ENCODE assay signal across 8 cellular contexts in genomic region chr11:10366568-10367331, GRCh38.
DNase-seq lines count a peak whose midpoint lies in the region; ATAC-seq and TF ChIP-seq lines count a peak whose summit lies in the region.

No MANE protein-coding gene starts in this region.

- intact Hi-C loops in PC-3 (cut with micrococcal nuclease) = loop anchor here (2.0 to 5.0 kb wide), 2 partner anchors 44 to 59 kb away; partner anchors contain the start of gene ADM
- intact Hi-C loops in testis (cut with DNase I; ENCODE audit: low total_unique reads) = no loop called here

- H4K20me1 ChIP-seq in PC-3 (ENCODE audit: low read length) = no peaks in the 10 kb centered on the region

- H3K27ac Mint-ChIP-seq in CD8-positive, alpha-beta memory T cell = peak overlapping the region in 1 of 8 donors; percentile 32

- BruUV-seq in PC-3 (replicated peaks; lab: Mats Ljungman, UMichigan) = no TSS peak

- peak in 4 of 5 donors; percentile 9 to 24 (median 18) for DNase-seq in CD8-positive, alpha-beta memory T cell
- DNase-seq in PC-3 (peak; percentile 85), fibroblast of mammary gland (ENCODE audit: low read depth) (peak; percentile 97), testis (peak; percentile 88)
- DNase-seq in activated T-cell treated with anti-CD3 and anti-CD28 coated beads, Interleukin-2, amount 50 U/mL, for 1 hour = peak; percentile 44

- no peaks in the 10 kb centered on the region for H3K36me3 ChIP-seq in CD8-positive, alpha-beta memory T cell (ENCODE audit: insufficient read depth, low read length)
- H3K36me3 ChIP-seq in HUES64 (ENCODE audit: insufficient read depth, low read length) = no peaks in the 10 kb centered on the region
- no peaks in the 10 kb centered on the region for H3K36me3 ChIP-seq in PC-3 (ENCODE audit: low read depth, low read length)
- no peaks in the 10 kb centered on the region for H3K36me3 ChIP-seq in neutrophil
- no peaks in the 10 kb centered on the region for H3K36me3 ChIP-seq in testis (ENCODE audit: low read depth, missing control alignments)

- no peak overlapping the region for H3K4me3 ChIP-seq in CD8-positive, alpha-beta memory T cell (ENCODE audit: low read length)
- H3K4me3 ChIP-seq in HUES64 (ENCODE audit: low read length) (no peak overlapping the region), PC-3 (ENCODE audit: low read length) (no peak overlapping the region), fibroblast of mammary gland (ENCODE audit: control insufficient read depth, low read depth, low read length) (no peak overlapping the region), neutrophil (ENCODE audit: low read depth in 1 of 2, low read length in 1 of 2) (no peak overlapping the region), testis (no peak overlapping the region)

- peaks cover 5 to 6% (median 5%) of the 10 kb centered on the region in 3 donors for H3K4me1 Mint-ChIP-seq in CD8-positive, alpha-beta memory T cell

- CTCF ChIA-PET in CD8-positive, alpha-beta memory T cell (lab: Charles Lee) = interaction anchor here (0.7 to 1.8 kb wide), 4 partner anchors 9 to 59 kb away, joined by 4 to 7 read pairs (median 6); no protein-coding TSS in a partner anchor
- CTCF ChIA-PET in PC-3 (lab: Charles Lee) = interaction anchor here (0.6 to 1.7 kb wide), 7 partner anchors 8 to 62 kb away, joined by 3 to 5 read pairs (median 3); partner anchors contain the start of gene ADM

- H3K79me2 ChIP-seq in PC-3 (ENCODE audit: low read length) = no peaks in the 10 kb centered on the region

- no peaks in the 10 kb centered on the region for H3K9me3 ChIP-seq in CD8-positive, alpha-beta memory T cell (ENCODE audit: low read length)
- H3K9me3 ChIP-seq in HUES64 (ENCODE audit: insufficient read depth, low read depth, low read length) (peaks cover 4% of the 10 kb centered on the region), PC-3 (ENCODE audit: low read length) (no peaks in the 10 kb centered on the region), neutrophil (no peaks in the 10 kb centered on the region), testis (no peaks in the 10 kb centered on the region)

- no peaks in the 10 kb centered on the region for H3F3A ChIP-seq in PC-3 (ENCODE audit: low read length, unreplicated experiment)

- POLR2A ChIA-PET in CD8-positive, alpha-beta memory T cell (lab: Charles Lee) = no interaction called here
- POLR2A ChIA-PET in PC-3 (lab: Charles Lee; ENCODE audit: unreplicated experiment) = no interaction called here

- peaks cover 0 to 6% (median 0%) of the 10 kb centered on the region in 3 donors for H3K36me3 Mint-ChIP-seq in CD8-positive, alpha-beta memory T cell

- WGBS in HUES64 = 52% methylated on average over 8 of the region's 8 CpGs
- 35 to 60% methylated on average over 7 to 8 of the region's 8 CpGs for WGBS in testis, 2 donors

- H3K4me3 Mint-ChIP-seq in CD8-positive, alpha-beta memory T cell = peak overlapping the region in 1 of 7 donors; percentile 67

- H3K27ac ChIP-seq in CD8-positive, alpha-beta memory T cell (ENCODE audit: low read depth, low read length) = no peak overlapping the region
- peak overlapping the region; percentile 67; the same call in 1 of the 2 replicates for H3K27ac ChIP-seq in HUES64 (ENCODE audit: low read depth, low read length)
- H3K27ac ChIP-seq in PC-3 (ENCODE audit: low read length) = no peak overlapping the region
- no peak overlapping the region for H3K27ac ChIP-seq in neutrophil
- H3K27ac ChIP-seq in testis = no peak overlapping the region

- TF ChIP-seq POLR2A in testis (IDR thresholded peaks at IDR 0.05) = no peak

- ATAC-seq in GM21360 (IDR thresholded peaks at IDR 0.05; ENCODE audit: unreplicated experiment) (peak; percentile 81), PC-3 (peak; percentile 87)

- H3K9me2 ChIP-seq in PC-3 (replicated peaks; ENCODE audit: low read length) = no peaks in the 10 kb centered on the region

- H2AFZ ChIP-seq in PC-3 (ENCODE audit: low read length) = peak overlapping the region; percentile 29; the same call in 1 of the 2 replicates

- H3K9ac ChIP-seq in HUES64 (ENCODE audit: low read depth, low read length) (no peak overlapping the region), PC-3 (ENCODE audit: low read length) (no peak overlapping the region)

- peaks cover 5 to 22% of the 10 kb centered on the region in 2 donors for H3K27me3 Mint-ChIP-seq in CD8-positive, alpha-beta memory T cell

- no peaks in the 10 kb centered on the region for H3K27me3 ChIP-seq in CD8-positive, alpha-beta memory T cell (ENCODE audit: insufficient read depth, low read length, poor library complexity, severe bottlenecking)
- no peaks in the 10 kb centered on the region for H3K27me3 ChIP-seq in HUES64 (ENCODE audit: insufficient read depth, low read length)
- H3K27me3 ChIP-seq in PC-3 (ENCODE audit: low read length) = no peaks in the 10 kb centered on the region
- H3K27me3 ChIP-seq in neutrophil = peaks cover 6% of the 10 kb centered on the region
- no peaks in the 10 kb centered on the region for H3K27me3 ChIP-seq in testis

- H3K4me1 ChIP-seq in CD8-positive, alpha-beta memory T cell (ENCODE audit: insufficient read depth, low read length) = no peaks in the 10 kb centered on the region
- H3K4me1 ChIP-seq in HUES64 (ENCODE audit: insufficient read depth, low read length) = peaks cover 7% of the 10 kb centered on the region
- peaks cover 6% of the 10 kb centered on the region for H3K4me1 ChIP-seq in PC-3 (ENCODE audit: insufficient read depth, low read length)
- no peaks in the 10 kb centered on the region for H3K4me1 ChIP-seq in neutrophil (ENCODE audit: control insufficient read depth in 1 of 2, insufficient read depth in 1 of 2, low read depth in 1 of 2, low read length in 1 of 2)
- peaks cover 8% of the 10 kb centered on the region for H3K4me1 ChIP-seq in testis

- H3K9me3 Mint-ChIP-seq in CD8-positive, alpha-beta memory T cell = peaks cover 0 to 2% (median 0%) of the 10 kb centered on the region in 5 donors

- TF ChIP-seq CTCF in PC-3 (conservative IDR thresholded peaks at IDR 0.05; ENCODE audit: low read depth, low read length) (peak; percentile 88), fibroblast of mammary gland (conservative IDR thresholded peaks at IDR 0.05; ENCODE audit: control insufficient read depth, insufficient read depth, low read depth, low read length) (peak; percentile 98), neutrophil (IDR thresholded peaks at IDR 0.05) (peak; percentile 38), testis (IDR thresholded peaks at IDR 0.05) (peak; percentile 49 to 76 (median 65))

- H3K4me2 ChIP-seq in PC-3 (ENCODE audit: low read length) = no peak overlapping the region

Comparison
In these comparisons a context has a peak if more than half of its experiments do, and no peak if none do; other contexts are left out.
1. DNase-seq: peak in every context shown above with its lines; median percentile 97 in fibroblast of mammary gland; 88 in testis; 85 in PC-3; 44 in activated T-cell treated with anti-CD3 and anti-CD28 coated beads, Interleukin-2, amount 50 U/mL, for 1 hour; 18 in CD8-positive, alpha-beta memory T cell.
2. CTCF ChIP-seq: peak in every context shown above with its lines; median percentile 98 in fibroblast of mammary gland; 88 in PC-3; 65 in testis; 38 in neutrophil.